In genomic region chr5:125412051-125412560, GRCh38 we compare ENCODE assay signal across 8 cellular contexts.
A peak's percentile ranks its signal among the peaks of the same experiment; 100 is the strongest.
DNase-seq lines count a peak whose midpoint lies in the region; ATAC-seq and TF ChIP-seq lines count a peak whose summit lies in the region.

No MANE protein-coding gene starts in this region.

- no peak for TF ChIP-seq POLR2A in right lobe of liver (IDR thresholded peaks at IDR 0.05)

- peak overlapping the region; percentile 46 for H3K27ac ChIP-seq in GM23338 (ENCODE audit: low read depth)
- H3K27ac ChIP-seq in ectodermal cell (ENCODE audit: insufficient read depth, low read depth, low read length, poor library complexity, severe bottlenecking): peak overlapping the region; percentile 84
- peak overlapping the region; percentile 76 for H3K27ac ChIP-seq in muscle layer of colon (ENCODE audit: low read depth, low read length)
- peak overlapping the region in 1 of 3 donors; percentile 40 for H3K27ac ChIP-seq in right lobe of liver

- no peaks in the 10 kb centered on the region for H3K36me3 Mint-ChIP-seq in GM23338 (ENCODE audit: low read depth)

- H3K4me1 ChIP-seq in GM23338 (ENCODE audit: insufficient read depth): peaks cover 56% of the 10 kb centered on the region
- peaks cover 60% of the 10 kb centered on the region for H3K4me1 ChIP-seq in ectodermal cell (ENCODE audit: control insufficient read depth, insufficient read depth, low read length)
- H3K4me1 ChIP-seq in muscle layer of colon (ENCODE audit: insufficient read depth, low read length): peaks cover 62% of the 10 kb centered on the region
- H3K4me1 ChIP-seq in right lobe of liver: peaks cover 0 to 8% (median 3%) of the 10 kb centered on the region in 4 donors

- TF ChIP-seq CTCF in GM12865 (IDR thresholded peaks at IDR 0.05; ENCODE audit: insufficient read depth, low read depth, low read length, missing control alignments) (peak; percentile 20), GM23338 (conservative IDR thresholded peaks at IDR 0.05; ENCODE audit: low read depth in 2 of 2) (peak in 1 of 2 experiments; percentile 25; a peak in 1 of 4 replicates), right lobe of liver (IDR thresholded peaks at IDR 0.05) (no peak)

- ATAC-seq in GM23338 (peak; percentile 54), right lobe of liver (no peak), left lobe of liver (no peak)

- peak overlapping the region; percentile 58 for H3K4me2 ChIP-seq in GM23338

- no peaks in the 10 kb centered on the region for H3K36me3 ChIP-seq in GM23338 (ENCODE audit: insufficient read depth)
- H3K36me3 ChIP-seq in ectodermal cell (ENCODE audit: control insufficient read depth, insufficient read depth, low read length): no peaks in the 10 kb centered on the region
- no peaks in the 10 kb centered on the region for H3K36me3 ChIP-seq in muscle layer of colon (ENCODE audit: insufficient read depth, low read length)
- H3K36me3 ChIP-seq in right lobe of liver: no peaks in the 10 kb centered on the region

- peak overlapping the region; percentile 45 for H3K27ac Mint-ChIP-seq in GM23338

- H3K79me2 ChIP-seq in GM23338 (replicated peaks; ENCODE audit: insufficient read depth): no peaks in the 10 kb centered on the region

- H3K27me3 ChIP-seq in GM23338 (ENCODE audit: insufficient read depth): no peaks in the 10 kb centered on the region
- H3K27me3 ChIP-seq in ectodermal cell (ENCODE audit: control insufficient read depth, insufficient read depth, low read length, poor library complexity, severe bottlenecking): no peaks in the 10 kb centered on the region
- H3K27me3 ChIP-seq in muscle layer of colon (ENCODE audit: control insufficient read depth in 1 of 2, insufficient read depth in 2 of 2, low read length in 2 of 2): no peaks in the 10 kb centered on the region
- no peaks in the 10 kb centered on the region for H3K27me3 ChIP-seq in right lobe of liver

- no peaks in the 10 kb centered on the region for H3K9me2 ChIP-seq in GM23338 (ENCODE audit: insufficient read depth)

- H3K4me3 ChIP-seq in GM12865 (ENCODE audit: low read depth, low read length): peak overlapping the region; percentile 55
- H3K4me3 ChIP-seq in GM23338: peak overlapping the region; percentile 9; the same call in 1 of the 2 replicates
- H3K4me3 ChIP-seq in ectodermal cell (ENCODE audit: insufficient read depth, low read depth, low read length): no peak overlapping the region
- peak overlapping the region in 1 of 2 donors; percentile 30 for H3K4me3 ChIP-seq in muscle layer of colon (ENCODE audit: low read depth in 1 of 2, low read length in 2 of 2)
- H3K4me3 ChIP-seq in right lobe of liver: no peak overlapping the region

- H3K27me3 Mint-ChIP-seq in GM23338 (ENCODE audit: insufficient read depth, low read depth, poor library complexity): no peaks in the 10 kb centered on the region

- H3K9me3 Mint-ChIP-seq in GM23338: no peaks in the 10 kb centered on the region

- H3F3A ChIP-seq in GM23338 (replicated peaks; ENCODE audit: low read depth): no peaks in the 10 kb centered on the region

- peak; percentile 92 for DNase-seq in GM12865 (ENCODE audit: low read depth)
- peak; percentile 61 for DNase-seq in GM23338 (ENCODE audit: low spot score)
- peak; percentile 41 for DNase-seq in NAMALWA (ENCODE audit: low spot score)
- no peak for DNase-seq in right lobe of liver
- no peak for DNase-seq in left lobe of liver (ENCODE audit: low spot score)
- DNase-seq in GM19240 (ENCODE audit: insufficient read length, low spot score): no peak

- H4K20me1 ChIP-seq in GM23338 (replicated peaks; ENCODE audit: insufficient read depth): no peaks in the 10 kb centered on the region

- peak overlapping the region; percentile 6 for H3K9ac ChIP-seq in muscle layer of colon (ENCODE audit: low read length)

- peak overlapping the region; percentile 11; the same call in 2 of the 3 replicates for H3K4me3 Mint-ChIP-seq in GM23338

- 50 to 56% methylated on average over 11 of the region's 11 CpGs for WGBS in ectodermal cell, 2 experiments
- WGBS in right lobe of liver (ENCODE audit: insufficient coverage, low coverage, low lambda C conversion rate, missing lambda C conversion rate): 49% methylated on average over 11 of the region's 11 CpGs

- intact Hi-C loops in right lobe of liver (cut with DNase I): no loop called here

- no peaks in the 10 kb centered on the region for H3K9me3 ChIP-seq in ectodermal cell (ENCODE audit: control insufficient read depth, low read length)
- H3K9me3 ChIP-seq in muscle layer of colon (ENCODE audit: low read length): no peaks in the 10 kb centered on the region
- no peaks in the 10 kb centered on the region for H3K9me3 ChIP-seq in right lobe of liver

- peak overlapping the region; percentile 6; the same call in 1 of the 2 replicates for H2AFZ ChIP-seq in GM23338

- H3K4me1 Mint-ChIP-seq in GM23338: peaks cover 66% of the 10 kb centered on the region

TF ChIP-seq in GM23338, 12 proteins besides CTCF, POLR2A, EP300 and RAD21 (continues in another document):
- TF ChIP-seq ZNF462 (CRISPR knock-in tag; IDR thresholded peaks at IDR 0.05): no peak

Comparison
In these comparisons a context has a peak if more than half of its experiments do, and no peak if none do; other contexts are left out.
1. DNase-seq: peak in GM12865 (single experiment), GM23338 (single experiment) and NAMALWA (single experiment); none in right lobe of liver (0 of 3), left lobe of liver (single experiment) and GM19240 (single experiment).
2. H3K4me3 ChIP-seq: peak in GM12865 (single experiment) and GM23338 (single experiment); none in ectodermal cell (single experiment) and right lobe of liver (0 of 3).